Comparison of ENCODE assay signal across 8 cellular contexts in the genomic region with DNA sequence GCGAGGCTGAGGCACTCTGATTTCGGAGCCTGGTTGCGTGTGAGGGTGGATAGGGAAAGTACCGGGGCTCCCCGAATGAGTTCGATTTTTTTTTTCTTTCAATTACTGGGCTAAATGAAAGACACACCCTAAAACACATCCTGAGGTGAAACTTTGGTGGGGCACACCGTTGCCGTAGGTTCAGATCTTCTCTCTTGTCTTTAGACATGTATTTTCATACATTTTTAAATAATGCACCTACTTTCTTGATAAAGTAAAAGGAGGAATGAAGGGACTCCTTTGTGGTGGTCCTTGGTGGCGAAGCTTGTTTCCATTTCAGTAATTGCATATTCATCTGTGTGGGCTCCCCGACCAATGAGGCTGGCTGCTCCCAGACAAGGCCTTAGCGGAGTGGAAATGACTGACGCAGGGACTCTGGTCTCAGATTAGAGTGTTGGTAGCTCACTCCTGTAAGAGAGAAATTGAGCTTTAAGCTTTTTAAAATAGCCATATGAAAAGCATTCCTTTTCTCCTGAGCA. TPM values are rescaled to one million over a fixed set of nuclear protein-coding genes. Genes with fewer than 3 reads are reported as not detected.
DNase-seq lines count a peak whose midpoint lies in the region; ATAC-seq and TF ChIP-seq lines count a peak whose summit lies in the region.

No MANE protein-coding gene starts in this region.

- DNase-seq in left cardiac atrium: peak; percentile 42
- no peak for DNase-seq in cardiac septum (ENCODE audit: low spot score)
- no peak for DNase-seq in RWPE2 (ENCODE audit: low spot score)
- peak; percentile 59 for DNase-seq in activated naive CD8-positive, alpha-beta T cell treated with anti-CD3 and anti-CD28 coated beads, Interleukin-2, amount 50 U/mL, for 16 hours (ENCODE audit: low read depth, low spot score)
- DNase-seq in inferior parietal cortex (ENCODE audit: extremely low spot score): peak; percentile 32
- DNase-seq in stimulated activated CD4-positive, alpha-beta T cell treated with anti-CD3 and anti-CD28 coated beads, Interleukin-2, amount 100 ng/mL, for 4 hours (ENCODE audit: low read depth): peak; percentile 57
- no peak for DNase-seq in HK-2 (ENCODE audit: unreplicated experiment)

- intact Hi-C loops in left cardiac atrium (cut with DNase I) (no loop called here), cardiac septum (cut with DNase I) (loop anchor here (5.0 kb wide), 1 partner anchor 98 kb away; no protein-coding TSS in a partner anchor)

- no peaks in the 10 kb centered on the region for H3K9me3 ChIP-seq in RWPE2 (ENCODE audit: severe bottlenecking)

- TF ChIP-seq CTCF in RWPE2 (IDR thresholded peaks at IDR 0.05; ENCODE audit: poor library complexity, severe bottlenecking): no peak

- ATAC-seq in left cardiac atrium: peak in 1 of 2 donors; percentile 11
- ATAC-seq in HG03103 (IDR thresholded peaks at IDR 0.05; ENCODE audit: low read depth, unreplicated experiment): peak; percentile 26
- peak; percentile 57 for ATAC-seq in RWPE2 (ENCODE audit: low read depth)

- H3K27me3 ChIP-seq in RWPE2 (ENCODE audit: insufficient read depth, poor library complexity, severe bottlenecking): no peaks in the 10 kb centered on the region

- H3K27ac ChIP-seq in RWPE2 (ENCODE audit: poor library complexity, severe bottlenecking): peak overlapping the region; percentile 61

- peaks cover 10% of the 10 kb centered on the region for H3K4me1 ChIP-seq in RWPE2 (ENCODE audit: insufficient read depth, poor library complexity, severe bottlenecking)

- no peaks in the 10 kb centered on the region for H3K36me3 ChIP-seq in RWPE2 (ENCODE audit: low read depth)

- H3K4me3 ChIP-seq in RWPE2 (ENCODE audit: severe bottlenecking): peak overlapping the region; percentile 100

RNA-seq across cellular contexts. Expression of gene CCSER2, which starts 0.8 kb away (rescaled TPM):
- total RNA-seq in left cardiac atrium (100 to 1,000 TPM; 119 to 131 TPM), cardiac septum (193 TPM)

Comparison
In these comparisons a context has a peak if more than half of its experiments do, and no peak if none do; other contexts are left out.
1. DNase-seq: peak in left cardiac atrium (single experiment), activated naive CD8-positive, alpha-beta T cell treated with anti-CD3 and anti-CD28 coated beads, Interleukin-2, amount 50 U/mL, for 16 hours (single experiment), inferior parietal cortex (single experiment) and stimulated activated CD4-positive, alpha-beta T cell treated with anti-CD3 and anti-CD28 coated beads, Interleukin-2, amount 100 ng/mL, for 4 hours (single experiment); none in cardiac septum (single experiment), RWPE2 (single experiment) and HK-2 (single experiment).